Comparison of ENCODE assay signal across 20 cellular contexts in the genomic region with DNA sequence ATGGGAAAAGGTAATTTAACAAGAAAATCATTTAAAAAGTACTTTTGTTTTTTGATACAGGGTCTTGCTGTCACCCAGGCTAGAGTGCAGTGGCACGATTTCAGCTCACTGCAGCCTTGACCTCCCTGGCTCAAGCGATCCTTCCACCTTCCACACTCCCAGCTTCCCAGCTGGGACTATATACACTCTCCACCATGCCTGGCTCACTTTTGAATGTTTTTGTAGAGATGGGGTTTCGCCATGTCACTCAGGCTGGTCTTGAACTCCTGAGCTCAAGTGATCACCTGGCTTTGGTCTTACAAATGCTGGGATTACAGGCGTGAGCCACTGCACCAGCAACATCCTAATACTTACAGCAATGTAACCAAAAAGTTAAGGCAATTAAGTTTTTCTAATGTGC. TPM values are rescaled to one million over a fixed set of nuclear protein-coding genes. Genes with fewer than 3 reads are reported as not detected.
DNase-seq lines count a peak whose midpoint lies in the region; ATAC-seq and TF ChIP-seq lines count a peak whose summit lies in the region.
"Had no signal": no experiment of that assay in that cellular context is flagged by ENCODE, and none has a peak within 500 bp of the region (broad histone marks: within the 10 kb centered on the region; RNA-seq: fewer than 3 reads in every experiment).

No MANE protein-coding gene starts in this region.

- H3K27me3 Mint-ChIP-seq in T-helper 2 cell treated with Interferon-gamma antibody and Interleukin-4, amounts not matched to agents 5 μg/mL and 100 μg/mL, for 36 hours (ENCODE audit: low read depth) = no peaks in the 10 kb centered on the region
- no peaks in the 10 kb centered on the region for H3K27me3 Mint-ChIP-seq in stimulated activated naive CD8-positive, alpha-beta T cell treated with anti-CD3 and anti-CD28 coated beads, Interleukin-15, Interleukin-2, amounts not matched to agents 100 ng/mL and 50 ng/mL, for 24 hours
- H3K27me3 Mint-ChIP-seq in stimulated activated naive CD8-positive, alpha-beta T cell treated with anti-CD3 and anti-CD28 coated beads, Interleukin-15, amount 100 ng/mL, for 72 hours = no peaks in the 10 kb centered on the region
- no peaks in the 10 kb centered on the region for H3K27me3 Mint-ChIP-seq in chondrocyte (ENCODE audit: low read depth)

- no peak for ATAC-seq in stimulated activated naive CD8-positive, alpha-beta T cell treated with anti-CD3 and anti-CD28 coated beads, Interleukin-15, amount 100 ng/mL, for 72 hours
- ATAC-seq in HG03108 (IDR thresholded peaks at IDR 0.05; ENCODE audit: unreplicated experiment) = no peak
- no peak for ATAC-seq in HG03354 (IDR thresholded peaks at IDR 0.05; ENCODE audit: poor library complexity, severe bottlenecking, unreplicated experiment)
- no peak for ATAC-seq in HG02840 (IDR thresholded peaks at IDR 0.05; ENCODE audit: low FRiP score, unreplicated experiment)
- ATAC-seq: lower lobe of right lung, Right ventricle myocardium inferior had no signal

- no peak for DNase-seq in T-helper 2 cell treated with Interferon-gamma antibody and Interleukin-4, amounts not matched to agents 5 μg/mL and 100 μg/mL, for 36 hours (ENCODE audit: low spot score)
- DNase-seq in T-helper 2 cell (no peak), chondrocyte (ENCODE audit: low spot score) (no peak)
- no peak for DNase-seq in stimulated activated naive CD8-positive, alpha-beta T cell treated with anti-CD3 and anti-CD28 coated beads, Interleukin-15, amount 100 ng/mL, for 72 hours
- DNase-seq: activated CD8-positive, alpha-beta memory T cell treated with anti-CD3 and anti-CD28 coated beads, Interleukin-2, amount 50 U/mL, for 4 hours; activated gamma-delta T cell treated with Interleukin-2 at 50 U/mL for 16 hours; AML-193; DMS53; KBM-7; kidney; lower lobe of right lung; MM.1S; NCI-H1417 treated with DMSO at 0.1 percent for 48 hours; SW 1271; transverse colon had no signal

- TF ChIP-seq CTCF in chondrocyte (IDR thresholded peaks at IDR 0.05) = no peak

- peaks cover 20% of the 10 kb centered on the region for H3K4me1 Mint-ChIP-seq in T-helper 2 cell treated with Interferon-gamma antibody and Interleukin-4, amounts not matched to agents 5 μg/mL and 100 μg/mL, for 36 hours (ENCODE audit: low read depth)
- H3K4me1 Mint-ChIP-seq in stimulated activated naive CD8-positive, alpha-beta T cell treated with anti-CD3 and anti-CD28 coated beads, Interleukin-15, Interleukin-2, amounts not matched to agents 100 ng/mL and 50 ng/mL, for 24 hours (ENCODE audit: low read depth) = peaks cover 50% of the 10 kb centered on the region
- peaks cover 55% of the 10 kb centered on the region for H3K4me1 Mint-ChIP-seq in stimulated activated naive CD8-positive, alpha-beta T cell treated with anti-CD3 and anti-CD28 coated beads, Interleukin-15, amount 100 ng/mL, for 72 hours
- H3K4me1 Mint-ChIP-seq in chondrocyte (ENCODE audit: low read depth) = peaks cover 37% of the 10 kb centered on the region

- H3K9me3 Mint-ChIP-seq in T-helper 2 cell treated with Interferon-gamma antibody and Interleukin-4, amounts not matched to agents 5 μg/mL and 100 μg/mL, for 36 hours = no peaks in the 10 kb centered on the region
- no peaks in the 10 kb centered on the region for H3K9me3 Mint-ChIP-seq in stimulated activated naive CD8-positive, alpha-beta T cell treated with anti-CD3 and anti-CD28 coated beads, Interleukin-15, Interleukin-2, amounts not matched to agents 100 ng/mL and 50 ng/mL, for 24 hours
- H3K9me3 Mint-ChIP-seq in stimulated activated naive CD8-positive, alpha-beta T cell treated with anti-CD3 and anti-CD28 coated beads, Interleukin-15, amount 100 ng/mL, for 72 hours = no peaks in the 10 kb centered on the region
- H3K9me3 Mint-ChIP-seq in chondrocyte (ENCODE audit: low read depth) = no peaks in the 10 kb centered on the region

- no peak overlapping the region for H3K4me3 Mint-ChIP-seq in T-helper 2 cell treated with Interferon-gamma antibody and Interleukin-4, amounts not matched to agents 5 μg/mL and 100 μg/mL, for 36 hours
- no peak overlapping the region for H3K4me3 Mint-ChIP-seq in stimulated activated naive CD8-positive, alpha-beta T cell treated with anti-CD3 and anti-CD28 coated beads, Interleukin-15, Interleukin-2, amounts not matched to agents 100 ng/mL and 50 ng/mL, for 24 hours
- no peak overlapping the region for H3K4me3 Mint-ChIP-seq in stimulated activated naive CD8-positive, alpha-beta T cell treated with anti-CD3 and anti-CD28 coated beads, Interleukin-15, amount 100 ng/mL, for 72 hours
- no peak overlapping the region for H3K4me3 Mint-ChIP-seq in chondrocyte (ENCODE audit: unreplicated experiment)

- peak overlapping the region; percentile 4 for H3K27ac Mint-ChIP-seq in T-helper 2 cell treated with Interferon-gamma antibody and Interleukin-4, amounts not matched to agents 5 μg/mL and 100 μg/mL, for 36 hours
- H3K27ac Mint-ChIP-seq in stimulated activated naive CD8-positive, alpha-beta T cell treated with anti-CD3 and anti-CD28 coated beads, Interleukin-15, Interleukin-2, amounts not matched to agents 100 ng/mL and 50 ng/mL, for 24 hours = peak overlapping the region; percentile 69
- H3K27ac Mint-ChIP-seq in stimulated activated naive CD8-positive, alpha-beta T cell treated with anti-CD3 and anti-CD28 coated beads, Interleukin-15, amount 100 ng/mL, for 72 hours = peak overlapping the region in 1 of 2 donors; percentile 71
- peak overlapping the region; percentile 61 for H3K27ac Mint-ChIP-seq in chondrocyte (ENCODE audit: unreplicated experiment)

- H3K36me3 Mint-ChIP-seq in T-helper 2 cell treated with Interferon-gamma antibody and Interleukin-4, amounts not matched to agents 5 μg/mL and 100 μg/mL, for 36 hours (ENCODE audit: low read depth) = peaks cover 49% of the 10 kb centered on the region
- H3K36me3 Mint-ChIP-seq in stimulated activated naive CD8-positive, alpha-beta T cell treated with anti-CD3 and anti-CD28 coated beads, Interleukin-15, Interleukin-2, amounts not matched to agents 100 ng/mL and 50 ng/mL, for 24 hours (ENCODE audit: low read depth) = peaks cover 67% of the 10 kb centered on the region
- peaks cover 28% of the 10 kb centered on the region for H3K36me3 Mint-ChIP-seq in chondrocyte (ENCODE audit: low read depth)

RNA-seq across cellular contexts. Expression of a gene that starts 3.5 kb away (rescaled TPM):
- total RNA-seq in chondrocyte = 13.3 to 17.7 TPM (median 14.7 TPM) in 3 replicates

RNA-seq across cellular contexts. Expression of a gene that starts 6.1 kb away (rescaled TPM):
- 649 to 687 TPM (median 652 TPM) in 3 replicates for total RNA-seq in chondrocyte

RNA-seq across cellular contexts. Expression of a gene that starts 43.9 kb away (rescaled TPM):
- total RNA-seq in chondrocyte = 8.5 to 13.7 TPM (median 11.8 TPM) in 3 replicates
